9 cellular contexts compared by ENCODE assay signal in the genomic region with DNA sequence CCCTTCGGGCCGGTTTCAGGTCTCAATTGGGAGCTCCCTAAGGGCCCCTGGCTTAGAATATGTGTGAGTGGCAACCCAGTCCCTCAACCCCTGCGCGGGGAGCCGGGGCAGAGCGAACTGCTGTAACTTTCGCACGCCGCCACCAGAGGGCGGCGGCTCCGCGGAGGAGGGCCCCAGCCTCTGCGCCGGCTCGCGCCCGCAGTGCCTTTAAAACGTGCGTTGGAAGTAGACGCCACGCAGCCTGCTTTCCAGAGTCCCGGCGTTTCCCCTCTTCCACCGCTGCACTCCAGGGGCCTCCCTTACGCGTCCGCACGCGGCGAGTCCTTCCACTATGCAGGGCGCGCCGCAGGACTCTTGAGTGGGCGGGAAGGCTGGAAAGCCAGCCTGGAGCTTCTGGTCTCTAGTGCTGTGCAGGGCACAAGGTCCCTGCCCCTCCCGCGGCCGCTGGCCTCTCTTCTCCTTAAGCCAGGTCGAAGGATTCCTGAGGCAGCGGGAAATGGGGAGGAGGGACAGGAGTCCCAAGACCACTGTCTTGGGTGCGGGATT. TPM values are rescaled to one million over a fixed set of nuclear protein-coding genes. Genes with fewer than 3 reads are reported as not detected.
A peak's percentile ranks its signal among the peaks of the same experiment; 100 is the strongest.
DNase-seq lines count a peak whose midpoint lies in the region; ATAC-seq and TF ChIP-seq lines count a peak whose summit lies in the region.
"Had no signal": no experiment of that assay in that cellular context is flagged by ENCODE, and none has a peak within 500 bp of the region (broad histone marks: within the 10 kb centered on the region; RNA-seq: fewer than 3 reads in every experiment).

No MANE protein-coding gene starts in this region.

- H3K36me3 ChIP-seq in HUES64 (ENCODE audit: insufficient read depth, low read length): no peaks in the 10 kb centered on the region
- H3K36me3 ChIP-seq in PC-3 (ENCODE audit: low read depth, low read length): no peaks in the 10 kb centered on the region

- H3K36me3 Mint-ChIP-seq in naive B cell: no peaks in the 10 kb centered on the region
- no peaks in the 10 kb centered on the region for H3K36me3 Mint-ChIP-seq in stimulated activated memory B cell treated with anti-CD40 and anti-IgM and Interleukin-4, amounts not matched to agents 10 μg/mL and 1 μg/mL and 100 μg/mL, for 72 hours

- H3K27me3 ChIP-seq in HUES64 (ENCODE audit: insufficient read depth, low read length) (peaks cover 15% of the 10 kb centered on the region), PC-3 (ENCODE audit: low read length) (no peaks in the 10 kb centered on the region)

- CTCF ChIA-PET in PC-3 (lab: Charles Lee): interaction anchor here (0.7 to 1.2 kb wide), 2 partner anchors 190 to 291 kb away, joined by 3 to 4 read pairs; partner anchors contain the start of gene PIAS1

- H3K79me2 ChIP-seq in PC-3 (ENCODE audit: low read length): no peaks in the 10 kb centered on the region

- peaks cover 4 to 12% (median 9%) of the 10 kb centered on the region in 3 donors for H3K27me3 Mint-ChIP-seq in naive B cell
- H3K27me3 Mint-ChIP-seq in stimulated activated memory B cell treated with anti-CD40 and anti-IgM and Interleukin-4, amounts not matched to agents 10 μg/mL and 1 μg/mL and 100 μg/mL, for 72 hours: peaks cover 25% of the 10 kb centered on the region

- H3K9me3 Mint-ChIP-seq in naive B cell: no peaks in the 10 kb centered on the region
- no peaks in the 10 kb centered on the region for H3K9me3 Mint-ChIP-seq in stimulated activated memory B cell treated with anti-CD40 and anti-IgM and Interleukin-4, amounts not matched to agents 10 μg/mL and 1 μg/mL and 100 μg/mL, for 72 hours

- H3K9me3 ChIP-seq in HUES64 (ENCODE audit: insufficient read depth, low read depth, low read length) (no peaks in the 10 kb centered on the region), PC-3 (ENCODE audit: low read length) (no peaks in the 10 kb centered on the region)

- intact Hi-C loops in PC-3 (cut with micrococcal nuclease): loop anchor here (1.0 to 10.0 kb wide), 4 partner anchors 52 to 294 kb away; no protein-coding TSS in a partner anchor

- peak overlapping the region; percentile 75 for H3K9ac ChIP-seq in HUES64 (ENCODE audit: low read depth, low read length)
- peak overlapping the region; percentile 68 for H3K9ac ChIP-seq in PC-3 (ENCODE audit: low read length)

- H3K4me1 Mint-ChIP-seq in naive B cell: peaks cover 11 to 18% (median 15%) of the 10 kb centered on the region in 3 donors
- peaks cover 40% of the 10 kb centered on the region for H3K4me1 Mint-ChIP-seq in stimulated activated memory B cell treated with anti-CD40 and anti-IgM and Interleukin-4, amounts not matched to agents 10 μg/mL and 1 μg/mL and 100 μg/mL, for 72 hours

- no peaks in the 10 kb centered on the region for H4K20me1 ChIP-seq in PC-3 (ENCODE audit: low read length)

- peak overlapping the region; percentile 95 for H3K4me2 ChIP-seq in PC-3 (ENCODE audit: low read length)

- peak overlapping the region in 3 of 6 donors; percentile 2 to 93 (median 59) for H3K27ac Mint-ChIP-seq in naive B cell
- H3K27ac Mint-ChIP-seq in stimulated activated memory B cell treated with anti-CD40 and anti-IgM and Interleukin-4, amounts not matched to agents 10 μg/mL and 1 μg/mL and 100 μg/mL, for 72 hours: peak overlapping the region; percentile 97

- H3K4me3 Mint-ChIP-seq in naive B cell: peak overlapping the region in 7 of 8 donors; percentile 53 to 84 (median 78)
- H3K4me3 Mint-ChIP-seq in stimulated activated memory B cell treated with anti-CD40 and anti-IgM and Interleukin-4, amounts not matched to agents 10 μg/mL and 1 μg/mL and 100 μg/mL, for 72 hours: peak overlapping the region; percentile 83

- POLR2A ChIA-PET in PC-3 (lab: Charles Lee; ENCODE audit: unreplicated experiment): no interaction called here

- no TSS peak for BruUV-seq in PC-3 (replicated peaks; lab: Mats Ljungman, UMichigan)

- H3K4me3 ChIP-seq in HUES64 (ENCODE audit: low read length) (peak overlapping the region; percentile 58), PC-3 (ENCODE audit: low read length) (peak overlapping the region; percentile 73)

- no peaks in the 10 kb centered on the region for H3F3A ChIP-seq in PC-3 (ENCODE audit: low read length, unreplicated experiment)

- peak; percentile 71 for ATAC-seq in GM21367 (IDR thresholded peaks at IDR 0.05; ENCODE audit: unreplicated experiment)
- ATAC-seq in PC-3: peak; percentile 84
- ATAC-seq in naive B cell (ENCODE audit: low read depth in 2 of 2): peak; percentile 93 to 94
- peak; percentile 96 for ATAC-seq in stimulated activated memory B cell treated with anti-CD40 and anti-IgM and Interleukin-4, amounts not matched to agents 10 μg/mL and 1 μg/mL and 100 μg/mL, for 72 hours

- no peak overlapping the region for H3K27ac ChIP-seq in HUES64 (ENCODE audit: low read depth, low read length)
- no peak overlapping the region for H3K27ac ChIP-seq in PC-3 (ENCODE audit: low read length)

- DNase-seq in COLO668 (lab: John Stamatoyannopoulos, UW; ENCODE audit: unreplicated experiment) (peak; percentile 89), PC-3 (peak; percentile 74), fibroblast of gingiva (ENCODE audit: low read depth) (peak; percentile 56), naive B cell (peak; percentile 64)
- DNase-seq in activated T-cell treated with anti-CD3 and anti-CD28 coated beads, Interleukin-2, amount 50 U/mL, for 48 hours: peak; percentile 76 to 82

- 3% methylated on average over 41 of the region's 41 CpGs for WGBS in HUES64

- H3K4me1 ChIP-seq in HUES64 (ENCODE audit: insufficient read depth, low read length) (peaks cover 17% of the 10 kb centered on the region; the same call in 1 of the 2 replicates), PC-3 (ENCODE audit: insufficient read depth, low read length) (peaks cover 18% of the 10 kb centered on the region)

- peak overlapping the region; percentile 99 for H2AFZ ChIP-seq in PC-3 (ENCODE audit: low read length)

- H3K9me2 ChIP-seq in PC-3 (replicated peaks; ENCODE audit: low read length): no peaks in the 10 kb centered on the region

- TF ChIP-seq CTCF in PC-3 (conservative IDR thresholded peaks at IDR 0.05; ENCODE audit: low read depth, low read length): peak; percentile 82

RNA-seq across cellular contexts. Expression of gene RNU6-1, which starts 23.7 kb away (rescaled TPM):
- under 0.01 TPM for polyA plus RNA-seq in HUES64 (2013, experiment 1 of 2)
- under 0.01 TPM for polyA plus RNA-seq in HUES64 (2013, experiment 2 of 2)
- total RNA-seq in PC-3 (2014; rRNA removed): not detected in 2 replicates
- not detected for polyA plus RNA-seq in naive B cell (ENCODE audit: low read depth in 6 of 6)
- total RNA-seq: glomerular endothelial cell had no signal

RNA-seq across cellular contexts. Expression of gene SKOR1, which starts 38.2 kb away (rescaled TPM):
- 0.05 TPM for polyA plus RNA-seq in HUES64 (2013, experiment 1 of 2)
- polyA plus RNA-seq in HUES64 (2013, experiment 2 of 2): not detected
- 0.11 and 0.35 TPM in 2 replicates for total RNA-seq in PC-3 (2014; rRNA removed)
- polyA plus RNA-seq in naive B cell (ENCODE audit: low read depth in 6 of 6): under 1 TPM in 3 of 6 donors, not detected in 3; 0.07 to 0.19 (median 0.13) TPM
- total RNA-seq: glomerular endothelial cell had no signal
